28 cellular contexts compared by ENCODE assay signal in the genomic region with DNA sequence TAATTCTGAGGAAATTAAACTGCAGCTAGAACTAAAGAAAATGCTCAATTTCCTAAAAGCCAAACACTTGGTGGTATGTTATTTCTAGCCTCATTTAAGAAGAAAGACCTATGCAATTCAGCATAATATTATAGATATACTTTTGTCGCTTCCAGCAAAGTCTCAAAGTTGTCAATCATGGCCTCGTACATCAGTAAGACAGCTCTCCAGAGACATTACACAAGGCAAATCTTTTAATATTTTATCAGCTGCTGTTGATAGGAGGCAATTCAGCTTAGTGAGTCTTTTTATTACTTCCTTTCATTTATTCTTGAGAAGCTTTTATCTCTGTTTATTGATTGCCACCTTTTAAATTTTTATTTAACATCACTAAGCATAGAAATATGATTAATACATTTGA.
"Had no signal": no experiment of that assay in that cellular context is flagged by ENCODE, and none has a peak within 500 bp of the region (broad histone marks: within the 10 kb centered on the region; RNA-seq: fewer than 3 reads in every experiment).

No MANE protein-coding gene starts in this region.

- H3K27me3 ChIP-seq: neural progenitor cell, ovary, right lobe of liver, sigmoid colon, spleen, suprapubic skin, testis, tibial artery, transverse colon, upper lobe of right lung, uterus had no signal

- H3K36me3 ChIP-seq: neural progenitor cell, ovary, right lobe of liver, sigmoid colon, spleen, suprapubic skin, tibial artery, transverse colon, upper lobe of right lung, uterus had no signal

- H3K4me1 ChIP-seq: neural progenitor cell, parathyroid adenoma, psoas muscle, right lobe of liver, sigmoid colon, spleen, suprapubic skin, testis, tibial artery, transverse colon, upper lobe of right lung, uterus had no signal

- H3K27ac ChIP-seq: neural progenitor cell, ovary, parathyroid adenoma, psoas muscle, right lobe of liver, sigmoid colon, spleen, suprapubic skin, testis, tibial artery, transverse colon, upper lobe of right lung, uterus had no signal

- H3K79me2 ChIP-seq: parathyroid adenoma had no signal

- H3K4me2 ChIP-seq: neural progenitor cell, smooth muscle cell had no signal

- H3K9me3 ChIP-seq: ovary, psoas muscle, right lobe of liver, sigmoid colon, spleen, suprapubic skin, testis, tibial artery, transverse colon, upper lobe of right lung, uterus had no signal

- H2AFZ ChIP-seq: neural progenitor cell had no signal

- H3K4me3 ChIP-seq: neural progenitor cell, ovary, psoas muscle, right lobe of liver, sigmoid colon, smooth muscle cell, spleen, suprapubic skin, testis, tibial artery, transverse colon, upper lobe of right lung, uterus had no signal

- DNase-seq: naive thymus-derived CD8-positive, alpha-beta T cell; nephron progenitor cell; occipital lobe; ovary; posterior cingulate gyrus; psoas muscle; right cardiac atrium; right lobe of liver; sigmoid colon; spleen; stimulated activated CD4-positive, alpha-beta T cell treated with anti-CD3 and anti-CD28 coated beads, Interleukin-12 subunit alpha, Interleukin-12 subunit beta, amount 100 ng/mL, for 4 hours; stimulated activated CD4-positive, alpha-beta T cell treated with anti-CD3 and anti-CD28 coated beads, Interleukin-1b, Interleukin-23, amount 100 ng/mL, for 48 hours; stimulated activated CD4-positive, alpha-beta T cell treated with anti-CD3 and anti-CD28 coated beads, Interleukin-4, amount 100 ng/mL, for 1 hour; stimulated activated CD4-positive, alpha-beta T cell treated with anti-CD3 and anti-CD28 coated beads, Interleukin-4, amount 100 ng/mL, for 4 hours; stimulated activated CD8-positive, alpha-beta memory T cell treated with anti-CD3 and anti-CD28 coated beads, Interleukin-4, amount 100 ng/mL, for 48 hours; stimulated activated naive CD4-positive, alpha-beta T cell; stimulated activated naive CD8-positive, alpha-beta T cell treated with anti-CD3 and anti-CD28 coated beads, Interleukin-15, amount 100 ng/mL, for 72 hours; stimulated activated naive CD8-positive, alpha-beta T cell treated with anti-CD3 and anti-CD28 coated beads, Interleukin-15, Interleukin-2, amounts not matched to agents 100 U/mL and 50 U/mL, for 24 hours; substantia nigra; testis; tibial artery; transverse colon; upper lobe of right lung; uterus had no signal

- H3K9ac ChIP-seq: neural progenitor cell, parathyroid adenoma had no signal
